ENCODE assay signal across 8 cellular contexts in genomic region chr7:103148994-103149807, GRCh38. TPM values are rescaled to one million over a fixed set of nuclear protein-coding genes. Genes with fewer than 3 reads are reported as not detected.
DNase-seq lines count a peak whose midpoint lies in the region; ATAC-seq, FAIRE-seq and TF ChIP-seq lines count a peak whose summit lies in the region.

Gene NAPEPLD (minus strand): TSS chr7:103149099. CDS start chr7:103128776, 20,323 bp downstream.

- intact Hi-C loops in kidney (cut with DNase I), result no loop called here

- H3K36me3 ChIP-seq in kidney (ENCODE audit: control insufficient read depth in 1 of 2, insufficient read depth in 2 of 2, low read length in 2 of 2), result no peaks in the 10 kb centered on the region

- ATAC-seq in GM18909 (IDR thresholded peaks at IDR 0.05; ENCODE audit: poor library complexity, unreplicated experiment) (peak; percentile 88), HG03139 (IDR thresholded peaks at IDR 0.05; ENCODE audit: unreplicated experiment) (peak; percentile 81)

- TF ChIP-seq CTCF in kidney (IDR thresholded peaks at IDR 0.05; ENCODE audit: borderline replicate concordance, extremely low read depth, insufficient read depth), result no peak

- peak within 1 kb of the TSS; percentile 98 for H3K27ac ChIP-seq in kidney (ENCODE audit: low read depth in 2 of 2, low read length in 2 of 2)

- H3K9ac ChIP-seq in kidney (ENCODE audit: low read length in 2 of 2), result peak within 1 kb of the TSS; percentile 81 to 97

- H3K4me3 ChIP-seq in kidney (ENCODE audit: low read length in 2 of 2), result peak within 1 kb of the TSS; percentile 91 to 95

- H3K4me1 ChIP-seq in kidney (ENCODE audit: control insufficient read depth in 1 of 2, insufficient read depth in 1 of 2, low read depth in 1 of 2, low read length in 2 of 2), result peaks cover 8 to 12% of the 10 kb centered on the region in 2 donors

- peak; percentile 94 for DNase-seq in AG08395 (ENCODE audit: low spot score)
- peak; percentile 95 for DNase-seq in NCI-H2227 (lab: John Stamatoyannopoulos, UW; ENCODE audit: unreplicated experiment)
- peak; percentile 38 to 66 (median 56) for DNase-seq in activated CD4-positive, CD25-positive, alpha-beta regulatory T cell (lab: John Stamatoyannopoulos, UW)
- peak; percentile 79 for DNase-seq in central memory CD4-positive, alpha-beta T cell
- DNase-seq in kidney, result peak; percentile 96
- DNase-seq in stimulated activated CD4-positive, alpha-beta T cell treated with anti-CD3 and anti-CD28 coated beads, Interleukin-12 subunit alpha, Interleukin-12 subunit beta, amount 100 ng/mL, for 48 hours (ENCODE audit: low read depth in 2 of 3, low spot score in 1 of 3), result peak; percentile 38 to 58 (median 45)

- H3K9me3 ChIP-seq in kidney (ENCODE audit: control insufficient read depth in 1 of 2, low read length in 2 of 2), result no peaks in the 10 kb centered on the region

- no peak for FAIRE-seq in kidney (lab: Jason Lieb, UNC)

RNA-seq across cellular contexts. Expression of gene NAPEPLD, which starts in this region (rescaled TPM):
- total RNA-seq in kidney, result 26.0 TPM
- polyA plus RNA-seq in kidney (ENCODE audit: insufficient read depth, low read depth, low replicate concordance), result 16.1 TPM

Comparison
In these comparisons a context has a peak if more than half of its experiments do, and no peak if none do; other contexts are left out.
1. Peak in every context shown above with its lines: DNase-seq, ATAC-seq, H3K4me3 ChIP-seq and H3K27ac ChIP-seq.
2. DNase-seq: peak in every context shown above with its lines; median percentile 96 in kidney; 95 in NCI-H2227; 94 in AG08395; 79 in central memory CD4-positive, alpha-beta T cell; 56 in activated CD4-positive, CD25-positive, alpha-beta regulatory T cell; 45 in stimulated activated CD4-positive, alpha-beta T cell treated with anti-CD3 and anti-CD28 coated beads, Interleukin-12 subunit alpha, Interleukin-12 subunit beta, amount 100 ng/mL, for 48 hours.